22 cellular contexts compared by ENCODE assay signal in genomic region chr17:6558276-6558675, GRCh38. TPM values are rescaled to one million over a fixed set of nuclear protein-coding genes. Genes with fewer than 3 reads are reported as not detected.
DNase-seq lines count a peak whose midpoint lies in the region; ATAC-seq and TF ChIP-seq lines count a peak whose summit lies in the region.
"Had no signal": no experiment of that assay in that cellular context is flagged by ENCODE, and none has a peak within 500 bp of the region (broad histone marks: within the 10 kb centered on the region; RNA-seq: fewer than 3 reads in every experiment).

No MANE protein-coding gene starts in this region.

- H3K4me1 ChIP-seq in esophagus muscularis mucosa (peaks cover 11 to 48% (median 35%) of the 10 kb centered on the region in 4 donors), neuronal stem cell (ENCODE audit: control insufficient read depth in 2 of 2, insufficient read depth in 1 of 2, low read depth in 1 of 2, low read length in 2 of 2) (peaks cover 9 to 15% of the 10 kb centered on the region in 2 donors), stomach (peaks cover 16 to 50% (median 35%) of the 10 kb centered on the region in 4 donors)

- H3K4ac ChIP-seq in neuronal stem cell (ENCODE audit: low read length): no peak overlapping the region

- H3K36me3 ChIP-seq in esophagus muscularis mucosa (no peaks in the 10 kb centered on the region), neuronal stem cell (replicated peaks in 1 of 2; ENCODE audit: control insufficient read depth in 2 of 2, insufficient read depth in 2 of 2, low read length in 2 of 2) (no peaks in the 10 kb centered on the region), stomach (no peaks in the 10 kb centered on the region)
- H3K36me3 ChIP-seq: BLaER1 had no signal

- peak overlapping the region; percentile 16 for H2BK12ac ChIP-seq in neuronal stem cell (ENCODE audit: low read length)

- H3K23ac ChIP-seq in neuronal stem cell (ENCODE audit: low read depth, low read length, poor library complexity): no peak overlapping the region

- intact Hi-C loops in esophagus muscularis mucosa (cut with DNase I): loop anchor here (5.0 kb wide), 1 partner anchor 86 kb away; no protein-coding TSS in a partner anchor
- intact Hi-C loops in stomach (cut with DNase I; ENCODE audit: low total_unique reads): no loop called here

- peak overlapping the region; percentile 82 for H2BK15ac ChIP-seq in neuronal stem cell (ENCODE audit: low read length)

- no peak overlapping the region for H2BK5ac ChIP-seq in neuronal stem cell (ENCODE audit: low read length)

- no peak for ATAC-seq in HG03460 (IDR thresholded peaks at IDR 0.05; ENCODE audit: unreplicated experiment)
- ATAC-seq: CD8-positive, alpha-beta T cell; GM23338; SK-N-SH treated with all-trans-retinoic acid at 6 μM for 48 hours had no signal

- H4K8ac ChIP-seq in neuronal stem cell (ENCODE audit: low read depth, low read length): no peak overlapping the region

- H3K9ac ChIP-seq in neuronal stem cell (ENCODE audit: low read depth, low read length, poor library complexity): peak overlapping the region; percentile 83
- H3K9ac ChIP-seq: BLaER1 had no signal

- peak overlapping the region; percentile 69 for H2AK5ac ChIP-seq in neuronal stem cell (ENCODE audit: low read depth, low read length)

- H3K9me3 ChIP-seq in esophagus muscularis mucosa (no peaks in the 10 kb centered on the region), neuronal stem cell (replicated peaks in 1 of 2; ENCODE audit: control insufficient read depth in 2 of 2, insufficient read depth in 1 of 2, low read depth in 1 of 2, low read length in 2 of 2) (no peaks in the 10 kb centered on the region), stomach (no peaks in the 10 kb centered on the region)
- H3K9me3 ChIP-seq: BLaER1 had no signal

- POLR2A ChIA-PET in RWPE1 (lab: Yijun Ruan, JAX; ENCODE audit: low non-redundant PET): no interaction called here

- CTCF ChIA-PET in RWPE1 (lab: Yijun Ruan, JAX): interaction anchor here (1.3 kb wide), 1 partner anchor 85 kb away, joined by 4 read pairs; no protein-coding TSS in a partner anchor

- H3K27ac ChIP-seq in RWPE1 (peak overlapping the region; percentile 100), esophagus muscularis mucosa (replicated peaks in 1 of 4) (peak overlapping the region; percentile 20 to 90 (median 68)), neuronal stem cell (replicated peaks; ENCODE audit: low read length) (no peak overlapping the region), stomach (peak overlapping the region in 3 of 5 donors; percentile 2 to 88 (median 7))
- H3K27ac ChIP-seq: BLaER1, PC-9 had no signal

- TF ChIP-seq EP300 in esophagus muscularis mucosa (IDR thresholded peaks at IDR 0.05): no peak
- no peak for TF ChIP-seq EP300 in stomach (IDR thresholded peaks at IDR 0.05)

- H3K14ac ChIP-seq in neuronal stem cell (ENCODE audit: low read length): no peak overlapping the region

- H4K91ac ChIP-seq in neuronal stem cell (ENCODE audit: low read depth, low read length, poor library complexity): no peak overlapping the region

- DNase-seq in RWPE1 (ENCODE audit: low spot score) (no peak), esophagus muscularis mucosa (ENCODE audit: extremely low spot score) (no peak), neuronal stem cell (ENCODE audit: low spot score) (no peak), stomach (peak; percentile 58), Kasumi-1 (lab: John Stamatoyannopoulos, UW) (no peak), NCI-H2196 (lab: John Stamatoyannopoulos, UW; ENCODE audit: unreplicated experiment) (no peak)
- no peak for DNase-seq in stimulated activated CD4-positive, alpha-beta T cell treated with anti-CD3 and anti-CD28 coated beads, Interleukin-1b, Interleukin-23, amount 100 ng/mL, for 48 hours
- DNase-seq: CD8-positive, alpha-beta T cell; DND-41; HCEC 1CT; MV-4-11; NCI-H1105 treated with DMSO at 0.1 percent for 48 hours; NCI-H1694 treated with DMSO at 0.1 percent for 48 hours; NCI-H2081 treated with DMSO at 0.1 percent for 48 hours; NCI-H446 treated with DMSO at 0.1 percent for 48 hours; RPMI8226 had no signal

- H2AFZ ChIP-seq in neuronal stem cell (ENCODE audit: low read length): no peak overlapping the region
- H2AFZ ChIP-seq: GM23338, PC-9 had no signal

- H3K18ac ChIP-seq in neuronal stem cell (ENCODE audit: low read length): no peak overlapping the region

- H3K79me1 ChIP-seq in neuronal stem cell (ENCODE audit: low read depth, low read length): no peaks in the 10 kb centered on the region

- WGBS in esophagus muscularis mucosa: 94% methylated on average over 6 of the region's 6 CpGs
- WGBS in neuronal stem cell (ENCODE audit: extremely low coverage in 2 of 2, insufficient read length in 2 of 2, insufficient replicate concordance in 1 of 2), 2 donors: no CpG with 5 or more reads among the region's 6 CpGs
- WGBS in stomach, 5 donors: 33 to 71% (median 48%) methylated on average over 4 to 6 of the region's 6 CpGs

- no peak overlapping the region for H3K4me3 ChIP-seq in esophagus muscularis mucosa
- H3K4me3 ChIP-seq in neuronal stem cell (ENCODE audit: low read length in 2 of 2): peak overlapping the region in 1 of 2 donors; percentile 19
- H3K4me3 ChIP-seq in stomach: no peak overlapping the region
- H3K4me3 ChIP-seq: BLaER1, GM23338, PC-9 had no signal

- H2BK120ac ChIP-seq in neuronal stem cell (ENCODE audit: low read depth, low read length): peak overlapping the region; percentile 69

- TF ChIP-seq POLR2A in esophagus muscularis mucosa (IDR thresholded peaks at IDR 0.05; ENCODE audit: low read depth) (no peak), stomach (IDR thresholded peaks at IDR 0.05) (no peak)

- H3K27me3 ChIP-seq in esophagus muscularis mucosa (peaks cover 0 to 11% (median 0%) of the 10 kb centered on the region in 4 donors), neuronal stem cell (ENCODE audit: control insufficient read depth in 3 of 3, insufficient read depth in 3 of 3, low read depth in 1 of 3, low read length in 3 of 3) (peaks cover 13 to 51% (median 37%) of the 10 kb centered on the region in 3 experiments), stomach (peaks cover 0 to 44% (median 12%) of the 10 kb centered on the region in 3 donors)

- TF ChIP-seq CTCF in RWPE1 (conservative IDR thresholded peaks at IDR 0.05; ENCODE audit: low read depth): no peak
- TF ChIP-seq CTCF in esophagus muscularis mucosa (IDR thresholded peaks at IDR 0.05): no peak
- no peak for TF ChIP-seq CTCF in stomach (IDR thresholded peaks at IDR 0.05)

- H3K4me2 ChIP-seq in neuronal stem cell (ENCODE audit: insufficient read depth, low read length, poor library complexity, severe bottlenecking): no peak overlapping the region
- H3K4me2 ChIP-seq: BLaER1, GM23338, PC-9 had no signal

RNA-seq across cellular contexts. Expression of gene PITPNM3, which starts 1.9 kb away (rescaled TPM):
- 10 to 100 TPM; 46.5 to 93.2 (median 68.9) TPM for total RNA-seq in esophagus muscularis mucosa
- 2.0 TPM for polyA plus RNA-seq in neuronal stem cell (2013, experiment 1 of 2)
- polyA plus RNA-seq in neuronal stem cell (2013, experiment 2 of 2): 2.0 TPM
- 10 to 100 TPM in 3 of 5 donors, 1 to 10 TPM in 2; 4.3 to 19.3 (median 13.4) TPM for total RNA-seq in stomach
- 1 to 10 TPM; 1.1 to 4.9 (median 2.4) TPM for polyA plus RNA-seq in stomach
- polyA plus RNA-seq: IgD-negative memory B cell had no signal
